Comparison of ENCODE assay signal across 16 cellular contexts in genomic region chr12:4191149-4191548, GRCh38.
A peak's percentile ranks its signal among the peaks of the same experiment; 100 is the strongest.
DNase-seq lines count a peak whose midpoint lies in the region; FAIRE-seq and TF ChIP-seq lines count a peak whose summit lies in the region.
"Had no signal": no experiment of that assay in that cellular context is flagged by ENCODE, and none has a peak within 500 bp of the region (broad histone marks: within the 10 kb centered on the region; RNA-seq: fewer than 3 reads in every experiment).

No MANE protein-coding gene starts in this region.

- H2AFZ ChIP-seq in trophoblast cell (ENCODE audit: insufficient read depth, low read length, poor library complexity): no peak overlapping the region

- peak; percentile 15 for FAIRE-seq in GM18507 (lab: Jason Lieb, UNC)
- FAIRE-seq: G401.6 had no signal

- no peak overlapping the region for H3K4me2 ChIP-seq in trophoblast cell (ENCODE audit: low read length)
- H3K4me2 ChIP-seq: BLaER1, GM23338 had no signal

- no peak overlapping the region for H2BK120ac ChIP-seq in trophoblast cell (ENCODE audit: insufficient read depth, low read length, poor library complexity)

- no peaks in the 10 kb centered on the region for H3K4me1 ChIP-seq in trophoblast cell (ENCODE audit: control insufficient read depth in 1 of 2, insufficient read depth in 2 of 2, low read length in 2 of 2)
- H3K4me1 ChIP-seq: Caco-2 had no signal

- no peaks in the 10 kb centered on the region for H3K27me3 ChIP-seq in HL-60 (ENCODE audit: insufficient read depth, poor library complexity, severe bottlenecking)
- H3K27me3 ChIP-seq in trophoblast cell (ENCODE audit: insufficient read depth, low read length): no peaks in the 10 kb centered on the region

- H3K27ac ChIP-seq in HL-60 (replicated peaks) (peak overlapping the region; percentile 82), trophoblast cell (ENCODE audit: low read depth, low read length) (no peak overlapping the region)
- H3K27ac ChIP-seq: BLaER1, C4-2B had no signal

- no peaks in the 10 kb centered on the region for H3K79me2 ChIP-seq in trophoblast cell (ENCODE audit: control insufficient read depth, insufficient read depth, low read length, poor library complexity)

- H3K4ac ChIP-seq in trophoblast cell (ENCODE audit: low read depth, low read length): no peak overlapping the region

- no peak overlapping the region for H4K91ac ChIP-seq in trophoblast cell (ENCODE audit: low read depth, low read length)

- in situ Hi-C loops in KBM-7 (cut with MboI; ENCODE audit: low pct_unique_long_range_greater_than_20kb, low sequenced_read_pairs): no loop called here

- H3K36me3 ChIP-seq in trophoblast cell (ENCODE audit: control insufficient read depth in 1 of 2, insufficient read depth in 2 of 2, low read length in 2 of 2): no peaks in the 10 kb centered on the region
- H3K36me3 ChIP-seq: BLaER1 had no signal

- H3K4me3 ChIP-seq in HL-60 (replicated peaks; ENCODE audit: insufficient read depth, low read length) (no peak overlapping the region), trophoblast cell (ENCODE audit: low read depth, low read length) (no peak overlapping the region)
- H3K4me3 ChIP-seq: BLaER1, GM23338 had no signal

- no peak overlapping the region for H3K23ac ChIP-seq in trophoblast cell (ENCODE audit: low read length)

- H2BK12ac ChIP-seq in trophoblast cell (ENCODE audit: low read length): no peak overlapping the region

- H3K79me1 ChIP-seq in trophoblast cell (ENCODE audit: low read length): no peaks in the 10 kb centered on the region

- no peak overlapping the region for H4K12ac ChIP-seq in trophoblast cell (ENCODE audit: low read depth, low read length)

- H4K8ac ChIP-seq in trophoblast cell (ENCODE audit: low read depth, low read length): no peak overlapping the region

- H2BK5ac ChIP-seq in trophoblast cell (ENCODE audit: low read depth, low read length, poor library complexity): no peak overlapping the region

- H2AK5ac ChIP-seq in trophoblast cell (ENCODE audit: low read length): no peak overlapping the region

- no peak overlapping the region for H3K14ac ChIP-seq in trophoblast cell (ENCODE audit: low read length)

- H3K18ac ChIP-seq in trophoblast cell (ENCODE audit: low read length): no peak overlapping the region

- TF ChIP-seq CTCF in HL-60 (IDR thresholded peaks at IDR 0.05; ENCODE audit: insufficient read depth, low read length): no peak

- DNase-seq in GM18507 (ENCODE audit: extremely low spot score, insufficient read length, low read depth) (no peak), HL-60 (ENCODE audit: low read depth in 1 of 2, low spot score in 1 of 2) (no peak), kidney tubule cell (ENCODE audit: low spot score) (peak; percentile 28), KBM-7 (no peak), trophoblast cell (no peak)
- DNase-seq in activated effector memory CD4-positive, alpha-beta T cell treated with anti-CD3 and anti-CD28 coated beads, Interleukin-2, amount 50 U/mL, for 16 hours: no peak
- DNase-seq: Caco-2; CD4-positive, CD25-positive, alpha-beta regulatory T cell; CD8-positive, alpha-beta T cell; DMS153; DND-41; H9 had no signal

- no CpG with 5 or more reads among the region's 3 CpGs for WGBS in trophoblast cell (ENCODE audit: extremely low coverage, insufficient coverage, insufficient read length)

- peaks cover 4% of the 10 kb centered on the region for H3K9me3 ChIP-seq in trophoblast cell (ENCODE audit: insufficient read depth, low read depth, low read length)
- H3K9me3 ChIP-seq: BLaER1, Caco-2 had no signal

- H3K9ac ChIP-seq in trophoblast cell (ENCODE audit: low read length): no peak overlapping the region
- H3K9ac ChIP-seq: BLaER1 had no signal
